ENCODE assay signal across 8 cellular contexts in genomic region chr5:34656001-34656699, GRCh38. TPM values are rescaled to one million over a fixed set of nuclear protein-coding genes. Genes with fewer than 3 reads are reported as not detected.
A peak's percentile ranks its signal among the peaks of the same experiment; 100 is the strongest.
DNase-seq lines count a peak whose midpoint lies in the region; ATAC-seq and TF ChIP-seq lines count a peak whose summit lies in the region.

Gene RAI14 (plus strand): TSS chr5:34656328. CDS start chr5:34686920, 30,592 bp downstream.

- no peaks in the 10 kb centered on the region for H3K36me3 ChIP-seq in CD8-positive, alpha-beta memory T cell (ENCODE audit: insufficient read depth, low read length)
- no peaks in the 10 kb centered on the region for H3K36me3 ChIP-seq in SK-N-MC (ENCODE audit: insufficient read depth, low read length)
- H3K36me3 ChIP-seq in mammary epithelial cell (ENCODE audit: insufficient read depth, low read length): no peaks in the 10 kb centered on the region
- no peaks in the 10 kb centered on the region for H3K36me3 ChIP-seq in iPS DF 6.9 (ENCODE audit: control insufficient read depth, insufficient read depth, low read length)

- H3K9me3 ChIP-seq in CD8-positive, alpha-beta memory T cell (ENCODE audit: low read length): no peaks in the 10 kb centered on the region
- H3K9me3 ChIP-seq in SK-N-MC (ENCODE audit: low read depth, low read length) (no peaks in the 10 kb centered on the region), mammary epithelial cell (replicated peaks; ENCODE audit: insufficient read depth, low read length) (no peaks in the 10 kb centered on the region), iPS DF 6.9 (ENCODE audit: control insufficient read depth, insufficient read depth, low read length) (no peaks in the 10 kb centered on the region)

- peak within 1 kb of the TSS in 6 of 8 donors; percentile 37 to 88 (median 70) for H3K27ac Mint-ChIP-seq in CD8-positive, alpha-beta memory T cell

- peaks cover 25 to 63% of the 10 kb centered on the region in 2 donors for H3K27me3 Mint-ChIP-seq in CD8-positive, alpha-beta memory T cell

- peak within 1 kb of the TSS; percentile 98 for H2AFZ ChIP-seq in mammary epithelial cell (ENCODE audit: low read depth, low read length)

- TF ChIP-seq CTCF in mammary epithelial cell (conservative IDR thresholded peaks at IDR 0.05 in 1 of 2, IDR thresholded peaks at IDR 0.05 in 1 of 2; ENCODE audit: extremely low read depth in 1 of 2, insufficient read depth in 1 of 2, low read depth in 1 of 2, low read length in 2 of 2): no peak

- peaks cover 43% of the 10 kb centered on the region for H3K79me2 ChIP-seq in mammary epithelial cell (ENCODE audit: insufficient read depth, low read length)

- dilution Hi-C loops in mammary epithelial cell (cut with HindIII; ENCODE audit: low sequenced_read_pairs): no loop called here

- peaks cover 0 to 3% (median 0%) of the 10 kb centered on the region in 5 donors for H3K9me3 Mint-ChIP-seq in CD8-positive, alpha-beta memory T cell

- H3K27ac ChIP-seq in CD8-positive, alpha-beta memory T cell (ENCODE audit: low read depth, low read length): peak within 1 kb of the TSS; percentile 31
- H3K27ac ChIP-seq in SK-N-MC: no peak within 1 kb of the TSS
- H3K27ac ChIP-seq in mammary epithelial cell (ENCODE audit: insufficient read depth, low read depth, low read length): peak within 1 kb of the TSS; percentile 68
- no peak within 1 kb of the TSS for H3K27ac ChIP-seq in iPS DF 6.9 (ENCODE audit: low read length)

- CTCF ChIA-PET in CD8-positive, alpha-beta memory T cell (lab: Charles Lee): no interaction called here
- CTCF ChIA-PET in mammary epithelial cell (lab: Charles Lee; ENCODE audit: low non-redundant PET): no interaction called here

- no peaks in the 10 kb centered on the region for H3K27me3 ChIP-seq in CD8-positive, alpha-beta memory T cell (ENCODE audit: insufficient read depth, low read length, poor library complexity, severe bottlenecking)
- H3K27me3 ChIP-seq in mammary epithelial cell (ENCODE audit: insufficient read depth, low read length) (no peaks in the 10 kb centered on the region), iPS DF 6.9 (ENCODE audit: control insufficient read depth, insufficient read depth, low read length) (no peaks in the 10 kb centered on the region)

- H3K9ac ChIP-seq in SK-N-MC (ENCODE audit: insufficient read length): peak within 1 kb of the TSS; percentile 50
- H3K9ac ChIP-seq in mammary epithelial cell (ENCODE audit: insufficient read depth, low read length): peak within 1 kb of the TSS; percentile 76

- no TSS peak for BruUV-seq in mammary epithelial cell (replicated peaks; lab: Mats Ljungman, UMichigan)

- ATAC-seq in HG03521 (IDR thresholded peaks at IDR 0.05; ENCODE audit: unreplicated experiment) (no peak), HG03097 (IDR thresholded peaks at IDR 0.05; ENCODE audit: low FRiP score, unreplicated experiment) (no peak)

- in situ Hi-C loops in mammary epithelial cell (cut with MboI; ENCODE audit: low sequenced_read_pairs in 2 of 2): no loop called here

- intact Hi-C loops in mammary epithelial cell (cut with micrococcal nuclease): loop anchor here (1.0 to 10.0 kb wide), 4 partner anchors 119 to 242 kb away; partner anchors contain the start of gene TTC23L

- H3K4me2 ChIP-seq in mammary epithelial cell (ENCODE audit: insufficient read depth, low read depth, low read length): peak within 1 kb of the TSS; percentile 97

- H3K4me3 Mint-ChIP-seq in CD8-positive, alpha-beta memory T cell: peak within 1 kb of the TSS; percentile 82 to 94 (median 90)

- peaks cover 0 to 2% (median 0%) of the 10 kb centered on the region in 3 donors for H3K36me3 Mint-ChIP-seq in CD8-positive, alpha-beta memory T cell

- DNase-seq in CD8-positive, alpha-beta memory T cell: peak in 2 of 5 donors; percentile 7 to 14
- DNase-seq in HK-2 (ENCODE audit: unreplicated experiment) (peak; percentile 86), SK-N-MC (ENCODE audit: low read depth, low spot score) (no peak), mammary epithelial cell (peak; percentile 80), iPS DF 6.9 (ENCODE audit: low read depth, low spot score) (no peak), pulmonary artery endothelial cell (ENCODE audit: low read depth, low spot score) (peak; percentile 78)

- no peaks in the 10 kb centered on the region for H4K20me1 ChIP-seq in mammary epithelial cell (ENCODE audit: insufficient read depth, low read length)

- peaks cover 20 to 29% (median 26%) of the 10 kb centered on the region in 3 donors for H3K4me1 Mint-ChIP-seq in CD8-positive, alpha-beta memory T cell

- H3K4me3 ChIP-seq in CD8-positive, alpha-beta memory T cell (ENCODE audit: low read length): peak within 1 kb of the TSS; percentile 73
- H3K4me3 ChIP-seq in SK-N-MC (peak within 1 kb of the TSS; percentile 80), mammary epithelial cell (replicated peaks in 1 of 3; ENCODE audit: insufficient read depth in 1 of 3, low read depth in 2 of 3, low read length in 3 of 3) (peak within 1 kb of the TSS; percentile 79 to 95 (median 83)), iPS DF 6.9 (ENCODE audit: low read length) (peak within 1 kb of the TSS; percentile 93)

- POLR2A ChIA-PET in CD8-positive, alpha-beta memory T cell (lab: Charles Lee): no interaction called here

- peaks cover 7% of the 10 kb centered on the region for H3K4me1 ChIP-seq in CD8-positive, alpha-beta memory T cell (ENCODE audit: insufficient read depth, low read length)
- peaks cover 16% of the 10 kb centered on the region for H3K4me1 ChIP-seq in mammary epithelial cell (ENCODE audit: insufficient read depth, low read length)
- peaks cover 5% of the 10 kb centered on the region; the same call in 1 of the 2 replicates for H3K4me1 ChIP-seq in iPS DF 6.9 (ENCODE audit: control insufficient read depth, insufficient read depth, low read length)

- 2% methylated on average over 10 of the region's 79 CpGs for WGBS in mammary epithelial cell (ENCODE audit: low coverage, missing lambda C conversion rate)
- no CpG with 5 or more reads among the region's 79 CpGs for WGBS in iPS DF 6.9 (ENCODE audit: insufficient coverage, insufficient read length)

RNA-seq across cellular contexts. Expression of gene RAI14, which starts in this region (rescaled TPM):
- 1 to 10 TPM; 3.9 TPM for total RNA-seq in CD8-positive, alpha-beta memory T cell
- 0.58 TPM for polyA plus RNA-seq in CD8-positive, alpha-beta memory T cell
- 100 to 1,000 TPM; 114 to 184 TPM for total RNA-seq in mammary epithelial cell
- 46.7 TPM for polyA plus RNA-seq in mammary epithelial cell
- 258 TPM for polyA minus RNA-seq in mammary epithelial cell
- total RNA-seq in pulmonary artery endothelial cell: 192 and 219 TPM in 2 replicates

Comparison
In these comparisons a context has a peak if more than half of its experiments do, and no peak if none do; other contexts are left out.
1. RNA of gene RAI14 (total RNA-seq): 192 to 219 TPM in pulmonary artery endothelial cell and 114 to 184 TPM in mammary epithelial cell; 3.9 TPM in CD8-positive, alpha-beta memory T cell; every median in the first group is over 10 times any median in the second.
2. RNA of gene RAI14 (polyA plus RNA-seq): 46.7 TPM in mammary epithelial cell (single experiment); 0.58 TPM in CD8-positive, alpha-beta memory T cell (single experiment); every median in the first group is over 10 times any median in the second.
3. DNase-seq: peak in HK-2 (single experiment), mammary epithelial cell (single experiment) and pulmonary artery endothelial cell (single experiment); none in SK-N-MC (single experiment) and iPS DF 6.9 (single experiment).
4. H3K27ac ChIP-seq: peak in CD8-positive, alpha-beta memory T cell (single experiment) and mammary epithelial cell (single experiment); none in SK-N-MC (single experiment) and iPS DF 6.9 (single experiment).
5. Peak in every context shown above with its lines, with median percentiles within 50 percentile points of each other: H3K4me3 ChIP-seq.